23 cellular contexts compared by ENCODE assay signal in the genomic region with DNA sequence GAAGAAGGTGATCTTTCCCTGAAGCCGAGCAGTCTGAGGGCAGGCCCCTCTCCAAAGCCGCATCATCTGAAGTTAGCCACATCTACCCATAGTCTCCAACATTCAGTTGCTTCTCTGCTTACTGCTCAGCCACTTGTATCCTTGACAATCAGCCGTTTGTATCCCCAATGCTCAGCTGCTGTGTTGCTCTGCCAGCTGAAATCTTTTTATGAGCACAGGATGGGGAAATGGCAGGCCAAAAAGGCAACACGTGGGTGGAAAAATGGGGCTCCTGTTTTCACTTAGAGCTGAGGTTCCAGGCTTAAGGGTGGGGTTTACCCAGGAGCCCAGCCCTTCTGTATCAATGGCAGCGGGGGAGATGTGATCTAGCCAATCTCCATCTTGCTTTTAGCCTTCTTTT.
"Had no signal": no experiment of that assay in that cellular context is flagged by ENCODE, and none has a peak within 500 bp of the region (broad histone marks: within the 10 kb centered on the region; RNA-seq: fewer than 3 reads in every experiment).

No MANE protein-coding gene starts in this region.

- H3K36me3 ChIP-seq: ascending aorta, heart left ventricle, spleen, thyroid gland, upper lobe of right lung had no signal

- ATAC-seq: activated CD8-positive, alpha-beta memory T cell treated with anti-CD3 and anti-CD28 coated beads, Interleukin-2, amount 10 ng/mL, durations not matched to agents 7 days and 5 days; activated CD8-positive, alpha-beta T cell treated with anti-CD3 and anti-CD28 coated beads, Interleukin-2, amount 10 ng/mL, durations not matched to agents 7 days and 5 days; heart left ventricle; naive thymus-derived CD8-positive, alpha-beta T cell; stimulated activated naive CD8-positive, alpha-beta T cell treated with anti-CD3 and anti-CD28 coated beads, Interleukin-15, Interleukin-2, amounts not matched to agents 100 U/mL and 50 U/mL, for 24 hours; T-helper 17 cell had no signal

- FAIRE-seq: endothelial cell of umbilical vein had no signal

- H3K9me3 ChIP-seq: thyroid gland, upper lobe of right lung had no signal

- H3K27ac ChIP-seq: ascending aorta, heart left ventricle, spleen, upper lobe of right lung had no signal

- H3K27me3 ChIP-seq: ascending aorta, heart left ventricle, spleen, thyroid gland, upper lobe of right lung had no signal

- H3K4me1 ChIP-seq: ascending aorta, upper lobe of right lung had no signal

- H3K4me3 ChIP-seq: ascending aorta, heart left ventricle, spleen, thyroid gland, upper lobe of right lung had no signal

- DNase-seq: activated CD4-positive, alpha-beta T cell treated with anti-CD3 and anti-CD28 coated beads for 1 hour; activated CD4-positive, alpha-beta T cell treated with anti-CD3 and anti-CD28 coated beads, Interleukin-2, amount 50 U/mL, for 1 hour; activated CD8-positive, alpha-beta memory T cell treated with anti-CD3 and anti-CD28 coated beads, Interleukin-2, amount 10 ng/mL, durations not matched to agents 7 days and 5 days; activated CD8-positive, alpha-beta T cell treated with anti-CD3 and anti-CD28 coated beads, Interleukin-2, amount 10 ng/mL, durations not matched to agents 7 days and 5 days; activated effector memory CD4-positive, alpha-beta T cell treated with Interleukin-2 at 50 U/mL for 16 hours; activated naive CD4-positive, alpha-beta T cell treated with anti-CD3 and anti-CD28 coated beads for 36 hours; activated naive CD8-positive, alpha-beta T cell treated with anti-CD3 and anti-CD28 coated beads for 36 hours; heart left ventricle; immature natural killer cell; midbrain; naive thymus-derived CD8-positive, alpha-beta T cell; occipital lobe; posterior cingulate gyrus; right cardiac atrium; spleen; stimulated activated naive CD8-positive, alpha-beta T cell treated with anti-CD3 and anti-CD28 coated beads, Interleukin-15, Interleukin-2, amounts not matched to agents 100 U/mL and 50 U/mL, for 24 hours; SW 1271; T-helper 17 cell; T1000; upper lobe of right lung had no signal
